In genomic region chr5:55234171-55234700, GRCh38 we compare ENCODE assay signal across 7 cellular contexts.
DNase-seq lines count a peak whose midpoint lies in the region; ATAC-seq and TF ChIP-seq lines count a peak whose summit lies in the region.

No MANE protein-coding gene starts in this region.

- H3K36me3 ChIP-seq in GM06990 (ENCODE audit: control insufficient read depth, insufficient read depth, low read length): no peaks in the 10 kb centered on the region

- peak overlapping the region; percentile 56 for H3K4me3 ChIP-seq in GM06990 (replicated peaks; ENCODE audit: low read depth, low read length)
- H3K4me3 ChIP-seq in astrocyte of the spinal cord (ENCODE audit: low read depth, low read length): peak overlapping the region; percentile 47

- TF ChIP-seq CTCF in GM06990 (IDR thresholded peaks at IDR 0.05; ENCODE audit: insufficient read depth, low read length, poor library complexity, severe bottlenecking): no peak
- no peak for TF ChIP-seq CTCF in astrocyte of the spinal cord (IDR thresholded peaks at IDR 0.05; ENCODE audit: low read depth, low read length)

- H3K27me3 ChIP-seq in GM06990 (replicated peaks; ENCODE audit: control insufficient read depth, insufficient read depth, low read length): no peaks in the 10 kb centered on the region; the same call in 1 of the 2 replicates

- DNase-seq in GM06990 (ENCODE audit: extremely low read depth, insufficient read length) (no peak), NCI-H1105 treated with DMSO at 0.1 percent for 48 hours (lab: John Stamatoyannopoulos, UW) (peak; percentile 44), astrocyte of the spinal cord (ENCODE audit: low read depth, low spot score) (peak; percentile 38), islet precursor cell (peak; percentile 63), SKM-1 treated with dmso at 0.1 percent for 144 hours (lab: John Stamatoyannopoulos, UW; ENCODE audit: unreplicated experiment) (no peak)
- DNase-seq in stimulated activated naive CD8-positive, alpha-beta T cell treated with anti-CD3 and anti-CD28 coated beads, Interleukin-15, Interleukin-2, amounts not matched to agents 100 U/mL and 50 U/mL, for 24 hours: peak; percentile 17
- no peak for DNase-seq in NK-92 treated with Interleukin-12 subunit alpha and Interleukin-12 subunit beta, amount 100 ng/mL, for 24 hours (lab: John Stamatoyannopoulos, UW)

- ATAC-seq in stimulated activated naive CD8-positive, alpha-beta T cell treated with anti-CD3 and anti-CD28 coated beads, Interleukin-15, Interleukin-2, amounts not matched to agents 100 U/mL and 50 U/mL, for 24 hours: no peak

- in situ Hi-C loops in astrocyte of the spinal cord (cut with HindIII; ENCODE audit: low sequenced_read_pairs): no loop called here

Comparison
In these comparisons a context has a peak if more than half of its experiments do, and no peak if none do; other contexts are left out.
1. DNase-seq: peak in NCI-H1105 treated with DMSO at 0.1 percent for 48 hours (single experiment), astrocyte of the spinal cord (single experiment), islet precursor cell (single experiment) and stimulated activated naive CD8-positive, alpha-beta T cell treated with anti-CD3 and anti-CD28 coated beads, Interleukin-15, Interleukin-2, amounts not matched to agents 100 U/mL and 50 U/mL, for 24 hours (single experiment); none in GM06990 (single experiment), SKM-1 treated with dmso at 0.1 percent for 144 hours (single experiment) and NK-92 treated with Interleukin-12 subunit alpha and Interleukin-12 subunit beta, amount 100 ng/mL, for 24 hours (single experiment).